In genomic region chr2:55618649-55619055, GRCh38 we compare ENCODE assay signal across 9 cellular contexts. TPM values are rescaled to one million over a fixed set of nuclear protein-coding genes. Genes with fewer than 3 reads are reported as not detected.
DNase-seq lines count a peak whose midpoint lies in the region; ATAC-seq, FAIRE-seq and TF ChIP-seq lines count a peak whose summit lies in the region.
"Had no signal": no experiment of that assay in that cellular context is flagged by ENCODE, and none has a peak within 500 bp of the region (broad histone marks: within the 10 kb centered on the region; RNA-seq: fewer than 3 reads in every experiment).

No MANE protein-coding gene starts in this region.

- H3K4me1 ChIP-seq in ES-I3 (ENCODE audit: insufficient read depth, low read length) (no peaks in the 10 kb centered on the region), RWPE2 (ENCODE audit: insufficient read depth, poor library complexity, severe bottlenecking) (peaks cover 13% of the 10 kb centered on the region), pancreas (peaks cover 16 to 36% (median 28%) of the 10 kb centered on the region in 3 donors)

- H3K36me3 ChIP-seq in ES-I3 (ENCODE audit: insufficient read depth, low read length) (no peaks in the 10 kb centered on the region), RWPE2 (ENCODE audit: low read depth) (peaks cover 18% of the 10 kb centered on the region), pancreas (peaks cover 0 to 15% (median 0%) of the 10 kb centered on the region in 3 donors)

- H3K27me3 ChIP-seq in RWPE2 (ENCODE audit: insufficient read depth, poor library complexity, severe bottlenecking) (no peaks in the 10 kb centered on the region), pancreas (no peaks in the 10 kb centered on the region)

- H3K27ac Mint-ChIP-seq in activated naive CD4-positive, alpha-beta T cell treated with anti-CD3 and anti-CD28 coated beads, Interleukin-2, amount 10 ng/mL, durations not matched to agents 7 days and 5 days, result no peak overlapping the region
- H3K27ac Mint-ChIP-seq in glutamatergic neuron (ENCODE audit: unreplicated experiment), result no peak overlapping the region
- H3K27ac Mint-ChIP-seq: stimulated activated naive CD8-positive, alpha-beta T cell treated with anti-CD3 and anti-CD28 coated beads, Interleukin-15, Interleukin-2, amounts not matched to agents 100 ng/mL and 50 ng/mL, for 24 hours had no signal

- H3K9ac ChIP-seq in ES-I3 (ENCODE audit: low read depth, low read length), result peak overlapping the region; percentile 87

- TF ChIP-seq CTCF in RWPE2 (IDR thresholded peaks at IDR 0.05; ENCODE audit: poor library complexity, severe bottlenecking), result no peak
- TF ChIP-seq CTCF in glutamatergic neuron (IDR thresholded peaks at IDR 0.05; ENCODE audit: partially characterized antibody, unreplicated experiment), result no peak
- no peak for TF ChIP-seq CTCF in pancreas (IDR thresholded peaks at IDR 0.05)

- H3K9me3 ChIP-seq in ES-I3 (ENCODE audit: control insufficient read depth, insufficient read depth, low read length) (no peaks in the 10 kb centered on the region), RWPE2 (ENCODE audit: severe bottlenecking) (no peaks in the 10 kb centered on the region), pancreas (no peaks in the 10 kb centered on the region)

- WGBS in pancreas, 2 donors, result 0% methylated on average over 16 of the region's 16 CpGs

- H3K27me3 Mint-ChIP-seq in activated naive CD4-positive, alpha-beta T cell treated with anti-CD3 and anti-CD28 coated beads, Interleukin-2, amount 10 ng/mL, durations not matched to agents 7 days and 5 days, result no peaks in the 10 kb centered on the region
- no peaks in the 10 kb centered on the region for H3K27me3 Mint-ChIP-seq in glutamatergic neuron (ENCODE audit: unreplicated experiment)
- H3K27me3 Mint-ChIP-seq: stimulated activated naive CD8-positive, alpha-beta T cell treated with anti-CD3 and anti-CD28 coated beads, Interleukin-15, Interleukin-2, amounts not matched to agents 100 ng/mL and 50 ng/mL, for 24 hours had no signal

- DNase-seq in RWPE2 (ENCODE audit: low spot score), result no peak
- peak; percentile 68 for DNase-seq in activated naive CD4-positive, alpha-beta T cell treated with anti-CD3 and anti-CD28 coated beads, Interleukin-2, amount 10 ng/mL, durations not matched to agents 7 days and 5 days
- peak; percentile 58 for DNase-seq in glutamatergic neuron
- peak; percentile 51 to 64 (median 57) for DNase-seq in pancreas

- CTCF ChIA-PET in activated naive CD4-positive, alpha-beta T cell treated with anti-CD3 and anti-CD28 coated beads, Interleukin-2, amount 10 ng/mL, durations not matched to agents 7 days and 5 days (lab: Charles Lee), result interaction anchor here (0.7 kb wide), 1 partner anchor 131 kb away, joined by 3 read pairs; no protein-coding TSS in a partner anchor

- H3K4me3 ChIP-seq in RWPE2 (ENCODE audit: severe bottlenecking), result peak overlapping the region; percentile 82
- peak overlapping the region; percentile 53 to 94 (median 86) for H3K4me3 ChIP-seq in pancreas

- intact Hi-C loops in pancreas (cut with DNase I), result no loop called here

- no peak overlapping the region for H3K4me3 Mint-ChIP-seq in activated naive CD4-positive, alpha-beta T cell treated with anti-CD3 and anti-CD28 coated beads, Interleukin-2, amount 10 ng/mL, durations not matched to agents 7 days and 5 days
- H3K4me3 Mint-ChIP-seq in glutamatergic neuron (ENCODE audit: unreplicated experiment), result no peak overlapping the region
- H3K4me3 Mint-ChIP-seq: stimulated activated naive CD8-positive, alpha-beta T cell treated with anti-CD3 and anti-CD28 coated beads, Interleukin-15, Interleukin-2, amounts not matched to agents 100 ng/mL and 50 ng/mL, for 24 hours had no signal

- TF ChIP-seq EP300 in Ishikawa (IDR thresholded peaks at IDR 0.05; ENCODE audit: borderline replicate concordance), result no peak

- H3K9me3 Mint-ChIP-seq in activated naive CD4-positive, alpha-beta T cell treated with anti-CD3 and anti-CD28 coated beads, Interleukin-2, amount 10 ng/mL, durations not matched to agents 7 days and 5 days, result no peaks in the 10 kb centered on the region
- peaks cover 5% of the 10 kb centered on the region for H3K9me3 Mint-ChIP-seq in glutamatergic neuron (ENCODE audit: unreplicated experiment)
- H3K9me3 Mint-ChIP-seq: stimulated activated naive CD8-positive, alpha-beta T cell treated with anti-CD3 and anti-CD28 coated beads, Interleukin-15, Interleukin-2, amounts not matched to agents 100 ng/mL and 50 ng/mL, for 24 hours had no signal

- ATAC-seq in GM21717 (IDR thresholded peaks at IDR 0.05; ENCODE audit: unreplicated experiment) (peak; percentile 38), RWPE2 (ENCODE audit: low read depth) (peak; percentile 31), pancreas (peak; percentile 37 to 55 (median 40)), HG03095 (IDR thresholded peaks at IDR 0.05; ENCODE audit: unreplicated experiment) (no peak)

- no peak for TF ChIP-seq RAD21 in Ishikawa (IDR thresholded peaks at IDR 0.05; ENCODE audit: low read depth)

- peaks cover 61% of the 10 kb centered on the region for H3K4me1 Mint-ChIP-seq in activated naive CD4-positive, alpha-beta T cell treated with anti-CD3 and anti-CD28 coated beads, Interleukin-2, amount 10 ng/mL, durations not matched to agents 7 days and 5 days
- peaks cover 6% of the 10 kb centered on the region for H3K4me1 Mint-ChIP-seq in glutamatergic neuron (ENCODE audit: low read depth, unreplicated experiment)

- H3K27ac ChIP-seq in RWPE2 (ENCODE audit: poor library complexity, severe bottlenecking) (peak overlapping the region; percentile 77), pancreas (peak overlapping the region; percentile 95 to 100 (median 99))

- H3K36me3 Mint-ChIP-seq in activated naive CD4-positive, alpha-beta T cell treated with anti-CD3 and anti-CD28 coated beads, Interleukin-2, amount 10 ng/mL, durations not matched to agents 7 days and 5 days, result peaks cover 28% of the 10 kb centered on the region
- no peaks in the 10 kb centered on the region for H3K36me3 Mint-ChIP-seq in glutamatergic neuron (ENCODE audit: unreplicated experiment)

- FAIRE-seq in pancreas (lab: Jason Lieb, UNC), result no peak

TF ChIP-seq in Ishikawa, 13 proteins besides CTCF, POLR2A, EP300 and RAD21:
- TF ChIP-seq MAX (IDR thresholded peaks at IDR 0.05) (peak; percentile 48; the same call in 1 of the 2 replicates), NFIC (IDR thresholded peaks at IDR 0.05) (no peak), YY1 (IDR thresholded peaks at IDR 0.05; ENCODE audit: low read depth) (no peak)

RNA-seq across cellular contexts. Expression of gene PPP4R3B, which starts 1.2 kb away (rescaled TPM):
- total RNA-seq in glutamatergic neuron (ENCODE audit: unreplicated experiment), result 55.0 TPM
- 10 to 100 TPM; 32.4 to 59.1 (median 40.8) TPM for total RNA-seq in pancreas
- 10 to 100 TPM; 13.7 to 29.3 TPM for polyA plus RNA-seq in pancreas
